In genomic region chr2:216505133-216506106, GRCh38 we compare ENCODE assay signal across 16 cellular contexts. TPM values are rescaled to one million over a fixed set of nuclear protein-coding genes. Genes with fewer than 3 reads are reported as not detected.
DNase-seq lines count a peak whose midpoint lies in the region; ATAC-seq, FAIRE-seq and TF ChIP-seq lines count a peak whose summit lies in the region.
"Had no signal": no experiment of that assay in that cellular context is flagged by ENCODE, and none has a peak within 500 bp of the region (broad histone marks: within the 10 kb centered on the region; RNA-seq: fewer than 3 reads in every experiment).

No MANE protein-coding gene starts in this region.

- no peak for TF ChIP-seq POLR2A in A549 (IDR thresholded peaks at IDR 0.05; ENCODE audit: low read length)

- no peak overlapping the region for H3K9ac ChIP-seq in SK-N-MC (ENCODE audit: insufficient read length)
- H3K9ac ChIP-seq: BLaER1 treated with 17β-estradiol and CSF1 and Interleukin-3, amounts not matched to agents 10 nM and 100 nM had no signal

- peaks cover 83% of the 10 kb centered on the region for H3K36me3 Mint-ChIP-seq in Calu3 (ENCODE audit: insufficient read depth, unreplicated experiment)
- peaks cover 52% of the 10 kb centered on the region for H3K36me3 Mint-ChIP-seq in effector memory CD8-positive, alpha-beta T cell (ENCODE audit: insufficient read depth)

- POLR2A ChIA-PET in A549 (lab: Yijun Ruan, JAX), result no interaction called here

- peak overlapping the region; percentile 56 for H3K27ac Mint-ChIP-seq in Calu3 (ENCODE audit: unreplicated experiment)
- peak overlapping the region; percentile 46 to 77 for H3K27ac Mint-ChIP-seq in effector memory CD8-positive, alpha-beta T cell

- TF ChIP-seq EP300 in A549 (IDR thresholded peaks at IDR 0.05), result no peak

- FAIRE-seq in A549 (lab: Jason Lieb, UNC), result no peak
- FAIRE-seq: bronchial epithelial cell, H54 had no signal

- no peak for TF ChIP-seq CTCF in A549 (IDR thresholded peaks at IDR 0.05)
- no peak for TF ChIP-seq CTCF in Calu3 (IDR thresholded peaks at IDR 0.05; ENCODE audit: unreplicated experiment)

- H3K36me3 ChIP-seq in SK-N-MC (ENCODE audit: insufficient read depth, low read length), result peaks cover 67% of the 10 kb centered on the region

- WGBS in A549 (ENCODE audit: missing lambda C conversion rate), result 90% methylated on average over 15 of the region's 15 CpGs

- H3K4me3 ChIP-seq in A549 (no peak overlapping the region), SK-N-MC (no peak overlapping the region)
- H3K4me3 ChIP-seq: BLaER1 treated with 17β-estradiol and CSF1 and Interleukin-3, amounts not matched to agents 10 nM and 100 nM had no signal

- ATAC-seq in A549, result no peak; a peak in 1 of 6 replicates
- ATAC-seq in effector memory CD8-positive, alpha-beta T cell (replicated peaks), result no peak
- no peak for ATAC-seq in HG03378 (IDR thresholded peaks at IDR 0.05; ENCODE audit: unreplicated experiment)
- ATAC-seq: right cardiac atrium had no signal

- DNase-seq in A549 (ENCODE audit: low read depth in 1 of 2, low spot score in 1 of 2) (no peak), Calu3 (no peak), SK-N-MC (ENCODE audit: low read depth, low spot score) (no peak), SKM-1 treated with dmso at 0.1 percent for 144 hours (lab: John Stamatoyannopoulos, UW; ENCODE audit: unreplicated experiment) (no peak), OCI-M1 (lab: John Stamatoyannopoulos, UW) (no peak), NCI-H2227 (lab: John Stamatoyannopoulos, UW; ENCODE audit: unreplicated experiment) (no peak)
- no peak for DNase-seq in effector memory CD8-positive, alpha-beta T cell
- DNase-seq: activated CD4-positive, CD25-positive, alpha-beta regulatory T cell treated with anti-CD3 and anti-CD28 coated beads, Interleukin-2, amount 50 U/mL, for 72 hours; activated gamma-delta T cell treated with Interleukin-2 at 50 U/mL for 16 hours; kidney glomerular epithelial cell; NCI-H2171; right cardiac atrium had no signal

- no peaks in the 10 kb centered on the region for H3K27me3 Mint-ChIP-seq in Calu3 (ENCODE audit: unreplicated experiment)
- H3K27me3 Mint-ChIP-seq in effector memory CD8-positive, alpha-beta T cell, result no peaks in the 10 kb centered on the region

- BruUV-seq in Calu3 (replicated peaks; lab: Mats Ljungman, UMichigan), result no TSS peak

- H3K4me3 Mint-ChIP-seq in Calu3 (ENCODE audit: low read depth, unreplicated experiment), result no peak overlapping the region
- H3K4me3 Mint-ChIP-seq in effector memory CD8-positive, alpha-beta T cell, result no peak overlapping the region

- peaks cover 16% of the 10 kb centered on the region for H3K4me1 Mint-ChIP-seq in Calu3 (ENCODE audit: low read depth, unreplicated experiment)
- H3K4me1 Mint-ChIP-seq in effector memory CD8-positive, alpha-beta T cell (ENCODE audit: low read depth in 2 of 2), result peaks cover 17 to 20% of the 10 kb centered on the region in 2 donors

- H3K9me3 Mint-ChIP-seq in Calu3 (ENCODE audit: low read depth, unreplicated experiment), result no peaks in the 10 kb centered on the region
- H3K9me3 Mint-ChIP-seq in effector memory CD8-positive, alpha-beta T cell, result no peaks in the 10 kb centered on the region

- no peak overlapping the region for H3K4me2 ChIP-seq in A549
- H3K4me2 ChIP-seq: BLaER1 treated with 17β-estradiol and CSF1 and Interleukin-3, amounts not matched to agents 10 nM and 100 nM had no signal

- no peak for TF ChIP-seq RAD21 in A549 (conservative IDR thresholded peaks at IDR 0.05 in 1 of 2, IDR thresholded peaks at IDR 0.05 in 1 of 2)

- H3K4me1 ChIP-seq in A549, result peaks cover 33% of the 10 kb centered on the region

- intact Hi-C loops in Calu3 (cut with micrococcal nuclease; ENCODE audit: unreplicated experiment), result no loop called here

- H3K27ac ChIP-seq in A549 (no peak overlapping the region), SK-N-MC (peak overlapping the region; percentile 63)
- H3K27ac ChIP-seq: BLaER1 treated with 17β-estradiol and CSF1 and Interleukin-3, amounts not matched to agents 10 nM and 100 nM had no signal

- no peaks in the 10 kb centered on the region for H3K9me3 ChIP-seq in A549
- H3K9me3 ChIP-seq in SK-N-MC (ENCODE audit: low read depth, low read length), result no peaks in the 10 kb centered on the region
- H3K9me3 ChIP-seq: BLaER1 treated with 17β-estradiol and CSF1 and Interleukin-3, amounts not matched to agents 10 nM and 100 nM had no signal

- CTCF ChIA-PET in A549 (lab: Yijun Ruan, JAX), result interaction anchor here (0.7 to 0.9 kb wide), 2 partner anchors 11 to 156 kb away, joined by 3 to 7 read pairs; no protein-coding TSS in a partner anchor
- CTCF ChIA-PET in Calu3 (lab: Charles Lee), result interaction anchor here (0.7 to 1.3 kb wide), 2 partner anchors 102 to 160 kb away, joined by 3 to 4 read pairs; no protein-coding TSS in a partner anchor

TF ChIP-seq in A549, 52 proteins besides CTCF, POLR2A, EP300 and RAD21:
- TF ChIP-seq RARB (CRISPR knock-in tag; IDR thresholded peaks at IDR 0.05) (0 out of 2 replicates have a peak, but pooled peaks have one; percentile 16), TP53 (CRISPR knock-in tag; IDR thresholded peaks at IDR 0.05) (peak; percentile 19; the same call in 1 of the 2 replicates), FOSB (CRISPR knock-in tag; IDR thresholded peaks at IDR 0.05) (peak; percentile 62; the same call in 1 of the 2 replicates), POLR2AphosphoS2 (conservative IDR thresholded peaks at IDR 0.05; ENCODE audit: low read length) (peak; percentile 64; the same call in 1 of the 2 replicates), HOXA7 (CRISPR knock-in tag; IDR thresholded peaks at IDR 0.05) (peak; percentile 50; the same call in 1 of the 2 replicates), TFCP2L1 (CRISPR knock-in tag; IDR thresholded peaks at IDR 0.05) (0 out of 2 replicates have a peak, but pooled peaks have one; percentile 20), ZSCAN20 (CRISPR knock-in tag; IDR thresholded peaks at IDR 0.05) (no peak), RNF2 (IDR thresholded peaks at IDR 0.05; ENCODE audit: borderline replicate concordance, low read depth) (no peak), NPAS2 (CRISPR knock-in tag; IDR thresholded peaks at IDR 0.05; ENCODE audit: borderline replicate concordance) (no peak)

RNA-seq across cellular contexts. Expression of gene RPL37A, which starts 6.8 kb away (rescaled TPM):
- polyA plus RNA-seq in A549 (2011; rRNA removed) (4,046 and 4,130 TPM in 2 replicates), A549 (2017; fragmentation: RNase III; extraction: RNeasy Plus Mini Kit Qiagen cat#74134 plus additional on column Dnase treatment) (4,215 to 4,381 TPM (median 4,330 TPM) in 3 replicates)
- polyA plus RNA-seq in A549 (2012; cell fraction: cytosol; rRNA removed), result 1,938 and 2,074 TPM in 2 replicates
- polyA plus RNA-seq in A549 (2012; cell fraction: nucleus; rRNA removed), result 702 and 1,256 TPM in 2 replicates
- polyA minus RNA-seq in A549 (2011; rRNA and poly(A)+ RNA removed), result 862 and 1,170 TPM in 2 replicates
- 1,797 and 1,889 TPM in 2 replicates for total RNA-seq in Calu3 (2022)
